2 cellular contexts compared by ENCODE assay signal in the genomic region with DNA sequence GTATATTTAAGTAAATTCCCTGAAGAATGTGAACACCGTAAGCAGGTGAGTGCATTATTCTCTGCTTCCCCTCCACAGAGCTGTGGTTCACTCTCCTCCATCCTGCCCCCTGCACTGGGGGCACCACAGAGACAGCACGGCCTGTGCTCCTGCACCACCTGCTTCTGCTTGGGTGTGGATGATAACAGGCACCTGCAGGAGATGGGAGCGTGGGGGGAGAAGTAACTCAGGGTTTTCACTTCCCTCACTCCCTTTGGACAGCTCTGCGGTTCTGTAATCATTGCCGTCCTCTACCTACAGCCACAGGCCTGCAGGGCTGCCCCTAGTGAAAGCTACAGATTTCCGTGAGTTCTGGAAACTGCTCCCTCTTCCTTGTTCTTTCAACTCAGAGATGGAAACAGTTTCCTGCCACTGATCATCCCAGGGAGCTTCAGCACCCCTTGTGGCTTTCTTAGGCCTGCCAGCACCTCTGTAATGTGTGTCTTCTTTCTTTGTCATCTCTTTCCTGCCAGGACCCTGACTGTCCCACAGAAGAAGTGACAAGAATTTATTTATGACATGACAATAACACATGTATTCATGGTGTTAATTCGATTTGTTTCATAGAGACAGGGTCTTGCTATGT.
TF ChIP-seq lines count a peak whose summit lies in the region.

No MANE protein-coding gene starts in this region.

TF ChIP-seq in GM23338, 12 proteins besides CTCF, POLR2A, EP300 and RAD21:
- no peak for TF ChIP-seq ETS1 (IDR thresholded peaks at IDR 0.05)
- no peak for TF ChIP-seq EZH2phosphoT487 (IDR thresholded peaks at IDR 0.05; ENCODE audit: unreplicated experiment)
- TF ChIP-seq JUNB (IDR thresholded peaks at IDR 0.05; ENCODE audit: unreplicated experiment), result no peak
- no peak for TF ChIP-seq ZNF331 (CRISPR knock-in tag; IDR thresholded peaks at IDR 0.05; ENCODE audit: low read depth)
- no peak for TF ChIP-seq POLR2AphosphoS5 (IDR thresholded peaks at IDR 0.05; ENCODE audit: low read depth)
- no peak for TF ChIP-seq STAT1 (IDR thresholded peaks at IDR 0.05; ENCODE audit: unreplicated experiment)

TF ChIP-seq in SK-N-SH, 30 proteins besides CTCF, POLR2A, EP300 and RAD21 (continued from another document):
- TF ChIP-seq YY1 (IDR thresholded peaks at IDR 0.05; ENCODE audit: low read depth) (no peak), ELF1 (IDR thresholded peaks at IDR 0.05) (no peak), SIN3A (IDR thresholded peaks at IDR 0.05; ENCODE audit: borderline replicate concordance, low read depth, low read length) (no peak), EZH2phosphoT487 (IDR thresholded peaks at IDR 0.05; ENCODE audit: borderline replicate concordance, low read depth) (no peak), MAX (IDR thresholded peaks at IDR 0.05; ENCODE audit: low read depth) (no peak), FOXM1 (IDR thresholded peaks at IDR 0.05; ENCODE audit: low read depth) (no peak), GABPA (IDR thresholded peaks at IDR 0.05; ENCODE audit: low read depth) (no peak), FOSL2 (IDR thresholded peaks at IDR 0.05; ENCODE audit: borderline replicate concordance, low read depth) (no peak), CHD2 (IDR thresholded peaks at IDR 0.05; ENCODE audit: low read length, partially characterized antibody) (no peak), TAF1 (IDR thresholded peaks at IDR 0.05; ENCODE audit: borderline replicate concordance, low read depth, low read length) (no peak), MEF2A (IDR thresholded peaks at IDR 0.05; ENCODE audit: borderline replicate concordance, low read depth) (no peak)
- TF ChIP-seq, protein P1, sequence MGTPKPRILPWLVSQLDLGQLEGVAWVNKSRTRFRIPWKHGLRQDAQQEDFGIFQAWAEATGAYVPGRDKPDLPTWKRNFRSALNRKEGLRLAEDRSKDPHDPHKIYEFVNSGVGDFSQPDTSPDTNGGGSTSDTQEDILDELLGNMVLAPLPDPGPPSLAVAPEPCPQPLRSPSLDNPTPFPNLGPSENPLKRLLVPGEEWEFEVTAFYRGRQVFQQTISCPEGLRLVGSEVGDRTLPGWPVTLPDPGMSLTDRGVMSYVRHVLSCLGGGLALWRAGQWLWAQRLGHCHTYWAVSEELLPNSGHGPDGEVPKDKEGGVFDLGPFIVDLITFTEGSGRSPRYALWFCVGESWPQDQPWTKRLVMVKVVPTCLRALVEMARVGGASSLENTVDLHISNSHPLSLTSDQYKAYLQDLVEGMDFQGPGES (IDR thresholded peaks at IDR 0.05; ENCODE audit: low read depth, low read length), result no peak
- TF ChIP-seq, protein P2, sequence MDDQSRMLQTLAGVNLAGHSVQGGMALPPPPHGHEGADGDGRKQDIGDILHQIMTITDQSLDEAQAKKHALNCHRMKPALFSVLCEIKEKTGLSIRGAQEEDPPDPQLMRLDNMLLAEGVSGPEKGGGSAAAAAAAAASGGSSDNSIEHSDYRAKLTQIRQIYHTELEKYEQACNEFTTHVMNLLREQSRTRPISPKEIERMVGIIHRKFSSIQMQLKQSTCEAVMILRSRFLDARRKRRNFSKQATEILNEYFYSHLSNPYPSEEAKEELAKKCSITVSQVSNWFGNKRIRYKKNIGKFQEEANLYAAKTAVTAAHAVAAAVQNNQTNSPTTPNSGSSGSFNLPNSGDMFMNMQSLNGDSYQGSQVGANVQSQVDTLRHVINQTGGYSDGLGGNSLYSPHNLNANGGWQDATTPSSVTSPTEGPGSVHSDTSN (IDR thresholded peaks at IDR 0.05), result no peak
- TF ChIP-seq, protein P3, sequence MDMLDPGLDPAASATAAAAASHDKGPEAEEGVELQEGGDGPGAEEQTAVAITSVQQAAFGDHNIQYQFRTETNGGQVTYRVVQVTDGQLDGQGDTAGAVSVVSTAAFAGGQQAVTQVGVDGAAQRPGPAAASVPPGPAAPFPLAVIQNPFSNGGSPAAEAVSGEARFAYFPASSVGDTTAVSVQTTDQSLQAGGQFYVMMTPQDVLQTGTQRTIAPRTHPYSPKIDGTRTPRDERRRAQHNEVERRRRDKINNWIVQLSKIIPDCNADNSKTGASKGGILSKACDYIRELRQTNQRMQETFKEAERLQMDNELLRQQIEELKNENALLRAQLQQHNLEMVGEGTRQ (IDR thresholded peaks at IDR 0.05; ENCODE audit: borderline replicate concordance, low read depth, low read length), result no peak
